ENCODE assay signal across 8 cellular contexts in genomic region chr11:66080055-66080817, GRCh38. TPM values are rescaled to one million over a fixed set of nuclear protein-coding genes. Genes with fewer than 3 reads are reported as not detected.
DNase-seq lines count a peak whose midpoint lies in the region; FAIRE-seq and TF ChIP-seq lines count a peak whose summit lies in the region.

No MANE protein-coding gene starts in this region.

- TF ChIP-seq CTCF in kidney (IDR thresholded peaks at IDR 0.05; ENCODE audit: borderline replicate concordance, extremely low read depth, insufficient read depth): no peak

- peak; percentile 80 for DNase-seq in AG08396 (ENCODE audit: low spot score)
- DNase-seq in NCI-H226: peak; percentile 57
- peak; percentile 69 to 70 for DNase-seq in activated T-cell treated with anti-CD3 and anti-CD28 coated beads, Interleukin-2, amount 50 U/mL, for 48 hours
- peak; percentile 33 for DNase-seq in glomerular visceral epithelial cell (ENCODE audit: extremely low spot score)
- peak; percentile 79 for DNase-seq in stimulated activated CD4-positive, alpha-beta T cell treated with anti-CD3 and anti-CD28 coated beads, Interleukin-4, amount 100 ng/mL, for 24 hours
- no peak for DNase-seq in kidney
- no peak for DNase-seq in occipital lobe (lab: John Stamatoyannopoulos, UW)
- DNase-seq in UCSD-AML1 (lab: John Stamatoyannopoulos, UW; ENCODE audit: unreplicated experiment): no peak

- H3K4me3 ChIP-seq in kidney (ENCODE audit: low read length in 2 of 2): no peak overlapping the region

- intact Hi-C loops in kidney (cut with DNase I): no loop called here

- no peak for FAIRE-seq in kidney (lab: Jason Lieb, UNC)

- no peaks in the 10 kb centered on the region for H3K36me3 ChIP-seq in kidney (ENCODE audit: control insufficient read depth in 1 of 2, insufficient read depth in 2 of 2, low read length in 2 of 2)

- no peaks in the 10 kb centered on the region for H3K9me3 ChIP-seq in kidney (ENCODE audit: control insufficient read depth in 1 of 2, low read length in 2 of 2)

- H3K9ac ChIP-seq in kidney (ENCODE audit: low read length in 2 of 2): no peak overlapping the region

- H3K4me1 ChIP-seq in kidney (ENCODE audit: control insufficient read depth in 1 of 2, insufficient read depth in 1 of 2, low read depth in 1 of 2, low read length in 2 of 2): peaks cover 6 to 9% of the 10 kb centered on the region in 2 donors

- peak overlapping the region in 1 of 2 donors; percentile 10 for H3K27ac ChIP-seq in kidney (ENCODE audit: low read depth in 2 of 2, low read length in 2 of 2)

RNA-seq across cellular contexts. Expression of gene PACS1, which starts 10.2 kb away (rescaled TPM):
- 91.8 TPM for total RNA-seq in kidney
- 23.7 TPM for polyA plus RNA-seq in kidney (ENCODE audit: insufficient read depth, low read depth, low replicate concordance)
- total RNA-seq in occipital lobe: 34.5 TPM

RNA-seq across cellular contexts. Expression of gene SF3B2, which starts 28.1 kb away (rescaled TPM):
- total RNA-seq in kidney: 172 TPM
- polyA plus RNA-seq in kidney (ENCODE audit: insufficient read depth, low read depth, low replicate concordance): 114 TPM
- total RNA-seq in occipital lobe: 88.6 TPM

RNA-seq across cellular contexts. Expression of gene GAL3ST3, which starts 31.3 kb away (rescaled TPM):
- 2.5 TPM for total RNA-seq in kidney
- polyA plus RNA-seq in kidney (ENCODE audit: insufficient read depth, low read depth, low replicate concordance): 7.6 TPM
- 14.0 TPM for total RNA-seq in occipital lobe

RNA-seq across cellular contexts. Expression of gene CATSPER1, which starts 54.0 kb away (rescaled TPM):
- total RNA-seq in kidney (0.76 TPM), occipital lobe (not detected)
- not detected for polyA plus RNA-seq in kidney (ENCODE audit: insufficient read depth, low read depth, low replicate concordance)

Comparison
In these comparisons a context has a peak if more than half of its experiments do, and no peak if none do; other contexts are left out.
1. DNase-seq: peak in AG08396 (single experiment), NCI-H226 (single experiment), activated T-cell treated with anti-CD3 and anti-CD28 coated beads, Interleukin-2, amount 50 U/mL, for 48 hours (2 of 2), glomerular visceral epithelial cell (single experiment) and stimulated activated CD4-positive, alpha-beta T cell treated with anti-CD3 and anti-CD28 coated beads, Interleukin-4, amount 100 ng/mL, for 24 hours (single experiment); none in kidney (single experiment), occipital lobe (single experiment) and UCSD-AML1 (single experiment).